Comparison of ENCODE assay signal across 21 cellular contexts in the genomic region with DNA sequence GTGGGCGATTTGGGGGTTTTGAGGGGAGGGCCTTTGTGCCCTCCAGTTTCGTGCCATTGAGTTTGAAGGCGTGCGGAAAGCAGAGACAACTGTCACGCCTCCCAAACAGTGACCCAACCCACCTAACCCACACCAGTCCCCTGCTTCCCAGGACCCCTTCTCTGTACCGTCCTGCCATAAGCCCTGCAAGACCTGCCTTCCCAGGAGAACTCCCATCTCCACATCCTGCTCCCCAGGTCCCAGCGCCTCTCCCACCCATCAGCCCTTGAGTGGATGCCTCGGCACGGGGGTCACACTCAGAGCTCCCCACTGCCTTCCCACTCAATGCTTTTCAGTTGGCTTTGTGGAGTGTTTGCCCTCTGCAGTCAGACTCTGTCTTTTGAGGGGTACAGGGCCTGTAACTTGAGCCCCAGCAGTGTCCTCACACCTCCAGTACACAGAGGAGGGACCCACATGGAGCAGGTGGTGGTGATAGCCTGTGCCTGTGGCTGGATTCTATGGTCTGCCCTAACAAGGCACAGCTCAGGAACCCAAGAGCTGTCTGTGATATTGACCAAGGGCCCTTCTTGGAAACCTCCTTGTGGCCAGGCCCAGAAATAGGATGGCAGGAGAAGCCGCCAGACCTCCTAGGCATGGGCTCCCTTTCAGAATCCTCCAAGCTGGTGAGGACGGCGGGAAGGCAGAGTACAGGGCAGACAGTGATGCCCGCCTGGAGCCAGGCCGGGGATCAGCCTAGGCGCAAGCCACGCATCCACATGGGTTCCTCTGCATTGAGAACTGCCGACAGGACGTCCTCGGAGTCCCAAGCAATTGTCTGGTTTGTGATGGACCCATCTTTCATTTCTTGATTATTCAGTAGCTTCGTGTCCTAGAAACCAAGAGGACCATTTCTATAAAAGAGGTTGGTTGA. TPM values are rescaled to one million over a fixed set of nuclear protein-coding genes. Genes with fewer than 3 reads are reported as not detected.
DNase-seq lines count a peak whose midpoint lies in the region; ATAC-seq, FAIRE-seq and TF ChIP-seq lines count a peak whose summit lies in the region.
"Had no signal": no experiment of that assay in that cellular context is flagged by ENCODE, and none has a peak within 500 bp of the region (broad histone marks: within the 10 kb centered on the region; RNA-seq: fewer than 3 reads in every experiment).

No MANE protein-coding gene starts in this region.

- H3K4me3 ChIP-seq in CD4-positive, alpha-beta memory T cell (ENCODE audit: low read length in 2 of 2) = no peak overlapping the region
- H3K4me3 ChIP-seq in fibroblast of lung (replicated peaks in 1 of 4; ENCODE audit: control extremely low read depth in 1 of 4, insufficient read depth in 1 of 4, low read depth in 3 of 4, low read length in 4 of 4) = no peak overlapping the region
- no peak overlapping the region for H3K4me3 ChIP-seq in skeletal muscle satellite cell (ENCODE audit: low read length)
- H3K4me3 ChIP-seq in HepG2 (replicated peaks in 1 of 3; ENCODE audit: insufficient read depth in 1 of 3, low read depth in 2 of 3, low read length in 3 of 3) = no peak overlapping the region
- H3K4me3 ChIP-seq: cardiac muscle cell, GM23338, prostate gland had no signal

- H3K9me3 ChIP-seq in CD4-positive, alpha-beta memory T cell (ENCODE audit: control insufficient read depth in 1 of 2, low read length in 2 of 2) = no peaks in the 10 kb centered on the region
- H3K9me3 ChIP-seq in fibroblast of lung (ENCODE audit: control insufficient read depth, insufficient read depth, low read depth, low read length) = no peaks in the 10 kb centered on the region
- no peaks in the 10 kb centered on the region for H3K9me3 ChIP-seq in skeletal muscle satellite cell (replicated peaks; ENCODE audit: low read length)
- H3K9me3 ChIP-seq in HepG2 (ENCODE audit: low read length) = no peaks in the 10 kb centered on the region
- H3K9me3 ChIP-seq: prostate gland had no signal

- in situ Hi-C loops in HepG2 (cut with HindIII; ENCODE audit: extremely low pct_ligation_motif_present, low pct_unique_long_range_greater_than_20kb) = no loop called here

- H3K27ac Mint-ChIP-seq in CD4-positive, alpha-beta memory T cell = peak overlapping the region in 5 of 7 donors; percentile 81 to 97 (median 86)
- H3K27ac Mint-ChIP-seq: GM23338 had no signal

- H3K27ac ChIP-seq in CD4-positive, alpha-beta memory T cell (ENCODE audit: low read depth, low read length) = no peak overlapping the region
- H3K27ac ChIP-seq in RWPE1 (peak overlapping the region; percentile 98), fibroblast of lung (ENCODE audit: insufficient read depth, low read length) (peak overlapping the region; percentile 95), HepG2 (ENCODE audit: extremely low read length, insufficient read depth, low read length) (no peak overlapping the region)
- H3K27ac ChIP-seq: cardiac muscle cell, KMS-11, prostate gland, WERI-Rb-1 had no signal

- H2AFZ ChIP-seq in fibroblast of lung (ENCODE audit: low read length) (no peak overlapping the region), HepG2 (ENCODE audit: low read length) (no peak overlapping the region)
- H2AFZ ChIP-seq: GM23338 had no signal

- H3K4me1 Mint-ChIP-seq in CD4-positive, alpha-beta memory T cell = peaks cover 15 to 27% (median 19%) of the 10 kb centered on the region in 4 donors

- H3K27me3 ChIP-seq in CD4-positive, alpha-beta memory T cell (ENCODE audit: insufficient read depth, low read length) = no peaks in the 10 kb centered on the region
- H3K27me3 ChIP-seq in fibroblast of lung (ENCODE audit: control insufficient read depth, insufficient read depth, low read length) (no peaks in the 10 kb centered on the region), skeletal muscle satellite cell (ENCODE audit: control insufficient read depth, insufficient read depth, low read length) (no peaks in the 10 kb centered on the region), HepG2 (ENCODE audit: control insufficient read depth in 1 of 2, insufficient read depth in 2 of 2, low read length in 2 of 2) (peaks cover 1 to 46% of the 10 kb centered on the region in 2 experiments; a peak in 4 of 5 replicates)
- H3K27me3 ChIP-seq: cardiac muscle cell had no signal

- H3K9ac ChIP-seq in fibroblast of lung (ENCODE audit: insufficient read depth, low read length) (no peak overlapping the region), skeletal muscle satellite cell (ENCODE audit: low read depth, low read length) (peak overlapping the region; percentile 78), HepG2 (ENCODE audit: insufficient read depth, low read depth, low read length) (no peak overlapping the region)
- H3K9ac ChIP-seq: KMS-11 had no signal

- H3K4me2 ChIP-seq in fibroblast of lung (ENCODE audit: extremely low read depth, insufficient read depth, low read length) = no peak overlapping the region
- H3K4me2 ChIP-seq in skeletal muscle satellite cell (ENCODE audit: low read length) = no peak overlapping the region
- no peak overlapping the region for H3K4me2 ChIP-seq in HepG2 (ENCODE audit: low read depth, low read length)
- H3K4me2 ChIP-seq: GM23338, KMS-11 had no signal

- no peak overlapping the region for H3K4me3 Mint-ChIP-seq in CD4-positive, alpha-beta memory T cell
- H3K4me3 Mint-ChIP-seq: GM23338 had no signal

- no TSS peak for BruUV-seq in HepG2 (replicated peaks; lab: Mats Ljungman, UMichigan)

- peaks cover 26% of the 10 kb centered on the region for H3K4me1 ChIP-seq in CD4-positive, alpha-beta memory T cell (ENCODE audit: insufficient read depth, low read length)
- H3K4me1 ChIP-seq in fibroblast of lung (ENCODE audit: control insufficient read depth, extremely low read depth, insufficient read depth, low read length) (peaks cover 52% of the 10 kb centered on the region), skeletal muscle satellite cell (ENCODE audit: control insufficient read depth, insufficient read depth, low read length) (peaks cover 76% of the 10 kb centered on the region), HepG2 (ENCODE audit: insufficient read depth, low read length) (peaks cover 64% of the 10 kb centered on the region)

- ATAC-seq in HepG2 = no peak
- ATAC-seq: GM23338 had no signal

- H3K27me3 Mint-ChIP-seq in CD4-positive, alpha-beta memory T cell = no peaks in the 10 kb centered on the region

- no peaks in the 10 kb centered on the region for H3K79me2 ChIP-seq in fibroblast of lung (ENCODE audit: control insufficient read depth, insufficient read depth, low read length)
- no peaks in the 10 kb centered on the region for H3K79me2 ChIP-seq in HepG2 (ENCODE audit: insufficient read depth, low read length)

- no peak for TF ChIP-seq RAD21 in HepG2 (CRISPR knock-in tag; IDR thresholded peaks at IDR 0.05)

- no peak for FAIRE-seq in HepG2 (lab: Jason Lieb, UNC)
- FAIRE-seq: GM19239 had no signal

- H3K36me3 ChIP-seq in CD4-positive, alpha-beta memory T cell (ENCODE audit: insufficient read depth, low read length) = no peaks in the 10 kb centered on the region
- H3K36me3 ChIP-seq in fibroblast of lung (ENCODE audit: control insufficient read depth, insufficient read depth, low read length) (no peaks in the 10 kb centered on the region), skeletal muscle satellite cell (ENCODE audit: insufficient read depth, low read length) (no peaks in the 10 kb centered on the region), HepG2 (replicated peaks in 1 of 2; ENCODE audit: control insufficient read depth in 1 of 2, insufficient read depth in 2 of 2, low read length in 2 of 2) (no peaks in the 10 kb centered on the region)
- H3K36me3 ChIP-seq: cardiac muscle cell, prostate gland, WERI-Rb-1 had no signal

- no peak for DNase-seq in CD4-positive, alpha-beta memory T cell
- DNase-seq in RWPE1 (ENCODE audit: low spot score) (no peak), fibroblast of lung (ENCODE audit: low read depth in 2 of 2) (no peak), HepG2 (ENCODE audit: low spot score) (no peak), putamen (ENCODE audit: low spot score) (no peak), NCI-H226 (no peak)
- DNase-seq: activated CD4-positive, alpha-beta T cell treated with anti-CD3 and anti-CD28 coated beads, Interleukin-2, amount 50 U/mL, for 4 hours; activated CD8-positive, alpha-beta memory T cell treated with anti-CD3 and anti-CD28 coated beads, Interleukin-2, amount 50 U/mL, for 48 hours; activated gamma-delta T cell; CD4-positive, CD25-positive, alpha-beta regulatory T cell; NCI-H1694 treated with DMSO at 0.1 percent for 48 hours; NCI-H2227 treated with DMSO at 0.1 percent for 48 hours; OCI-M1; stimulated activated CD4-positive, alpha-beta T cell treated with anti-CD3 and anti-CD28 coated beads, Interleukin-12 subunit alpha, Interleukin-12 subunit beta, amount 100 ng/mL, for 4 hours; WERI-Rb-1 had no signal

- TF ChIP-seq POLR2A in HepG2 (IDR thresholded peaks at IDR 0.05; ENCODE audit: insufficient read depth in 1 of 2, low read depth in 2 of 2, low read length in 2 of 2) = no peak

- intact Hi-C loops in CD4-positive, alpha-beta memory T cell (cut with micrococcal nuclease) = no loop called here
- intact Hi-C loops in HepG2 (cut with micrococcal nuclease; ENCODE audit: unreplicated experiment) = no loop called here

- no peaks in the 10 kb centered on the region for H3K36me3 Mint-ChIP-seq in CD4-positive, alpha-beta memory T cell
- H3K36me3 Mint-ChIP-seq: CD4-positive, CD25-positive, alpha-beta regulatory T cell had no signal

- TF ChIP-seq EP300 in HepG2 (IDR thresholded peaks at IDR 0.05; ENCODE audit: low read depth in 2 of 2, low read length in 2 of 2) (no peak), HepG2 (CRISPR knock-in tag; IDR thresholded peaks at IDR 0.05; ENCODE audit: borderline replicate concordance) (no peak)

- 75% methylated on average over 16 of the region's 20 CpGs for WGBS in HepG2 (ENCODE audit: low lambda C conversion rate)

- POLR2A ChIA-PET in CD4-positive, alpha-beta memory T cell (lab: Charles Lee; ENCODE audit: partially characterized antibody) = interaction anchor here (0.7 to 1.2 kb wide), 3 partner anchors 18 to 43 kb away, joined by 3 to 7 read pairs (median 5); no protein-coding TSS in a partner anchor
- POLR2A ChIA-PET in RWPE1 (lab: Yijun Ruan, JAX; ENCODE audit: low non-redundant PET) = no interaction called here
- POLR2A ChIA-PET in HepG2 (lab: Yijun Ruan, JAX) = interaction anchor here (1.5 kb wide), 1 partner anchor 12 kb away, joined by 3 read pairs; no protein-coding TSS in a partner anchor

- H4K20me1 ChIP-seq in fibroblast of lung (ENCODE audit: control insufficient read depth, extremely low read depth, insufficient read depth, low read length) (no peaks in the 10 kb centered on the region), HepG2 (ENCODE audit: insufficient read depth, low read length) (no peaks in the 10 kb centered on the region)

- CTCF ChIA-PET in CD4-positive, alpha-beta memory T cell (lab: Charles Lee; ENCODE audit: partially characterized antibody) = interaction anchor here (1.3 kb wide), 1 partner anchor 71 kb away, joined by 3 read pairs; no protein-coding TSS in a partner anchor
- CTCF ChIA-PET in RWPE1 (lab: Yijun Ruan, JAX) = interaction anchor here (0.6 kb wide), 1 partner anchor 172 kb away, joined by 3 read pairs; no protein-coding TSS in a partner anchor
- CTCF ChIA-PET in HepG2 (lab: Yijun Ruan, JAX; ENCODE audit: low intra/inter-chr PET ratio, low total read pairs) = no interaction called here

- peaks cover 0 to 2% (median 0%) of the 10 kb centered on the region in 8 donors for H3K9me3 Mint-ChIP-seq in CD4-positive, alpha-beta memory T cell
- H3K9me3 Mint-ChIP-seq: CD4-positive, CD25-positive, alpha-beta regulatory T cell; GM23338 had no signal

- TF ChIP-seq CTCF in RWPE1 (conservative IDR thresholded peaks at IDR 0.05; ENCODE audit: low read depth) (no peak), fibroblast of lung (conservative IDR thresholded peaks at IDR 0.05 in 1 of 2, IDR thresholded peaks at IDR 0.05 in 1 of 2; ENCODE audit: low read depth in 1 of 2, low read length in 2 of 2) (no peak), HepG2 (CRISPR knock-in tag; IDR thresholded peaks at IDR 0.05) (no peak)

RNA-seq across cellular contexts. Expression of a gene that starts 44.4 kb away (rescaled TPM):
- total RNA-seq in CD4-positive, alpha-beta memory T cell = 10 to 100 TPM; 31.0 to 31.2 TPM
- 1 to 10 TPM; 2.7 to 4.7 TPM for polyA plus RNA-seq in CD4-positive, alpha-beta memory T cell
- total RNA-seq in fibroblast of lung (16.3 and 23.1 TPM in 2 replicates), HepG2 (2016; rRNA removed; fragmentation: Illumina TruSeq; extraction: Trizol) (18.7 and 24.7 TPM in 2 replicates)
- polyA plus RNA-seq in fibroblast of lung (6.1 and 8.1 TPM in 2 replicates), HepG2 (2011; rRNA removed) (15.8 and 17.4 TPM in 2 replicates)
- polyA plus RNA-seq in fibroblast of lung (2012) = 5.0 and 7.1 TPM in 2 replicates
- 14.3 and 26.8 TPM in 2 replicates for polyA minus RNA-seq in fibroblast of lung (ENCODE audit: low replicate concordance)
- total RNA-seq in skeletal muscle satellite cell (2012; rRNA removed) = 4.8 and 7.6 TPM in 2 replicates
- 3.3 TPM in 2 replicates for total RNA-seq in HepG2 (2016; cell fraction: cytosol; rRNA removed; fragmentation: Illumina TruSeq; extraction: Trizol; ENCODE audit: low read depth)
- total RNA-seq in HepG2 (2016; cell fraction: insoluble cytoplasmic fraction; rRNA removed; fragmentation: Illumina TruSeq; extraction: Trizol) = 17.7 and 26.0 TPM in 2 replicates
- 12.5 and 14.2 TPM in 2 replicates for total RNA-seq in HepG2 (2016; cell fraction: membrane; rRNA removed; fragmentation: Illumina TruSeq; extraction: Trizol)
- total RNA-seq in HepG2 (2016; cell fraction: nucleus; rRNA removed; fragmentation: Illumina TruSeq; extraction: Trizol) = 22.7 and 23.8 TPM in 2 replicates
- polyA plus RNA-seq in HepG2 (2011; cell fraction: cytosol; rRNA removed) = 15.1 and 16.9 TPM in 2 replicates
- 16.5 and 25.6 TPM in 2 replicates for polyA plus RNA-seq in HepG2 (2011; cell fraction: nucleus; rRNA removed)
- 5.6 and 8.5 TPM in 2 replicates for polyA plus RNA-seq in HepG2 (2012)
- 1.4 and 2.1 TPM in 2 replicates for polyA plus RNA-seq in HepG2 (2016; cell fraction: cytosol; fragmentation: Illumina TruSeq; extraction: Trizol; ENCODE audit: low read depth)
- 15.7 and 17.1 TPM in 2 replicates for polyA plus RNA-seq in HepG2 (2016; cell fraction: insoluble cytoplasmic fraction; fragmentation: Illumina TruSeq; extraction: Trizol; ENCODE audit: low read depth)
- polyA plus RNA-seq in HepG2 (2016; cell fraction: membrane; fragmentation: Illumina TruSeq; extraction: Trizol; ENCODE audit: low read depth) = 4.9 TPM in 2 replicates
- 40.0 and 43.9 TPM in 2 replicates for polyA plus RNA-seq in HepG2 (2016; cell fraction: nucleus; fragmentation: Illumina TruSeq; extraction: Trizol; ENCODE audit: insufficient read depth, low read depth)
- 38.7 and 47.8 TPM in 2 replicates for polyA minus RNA-seq in HepG2 (2011; rRNA and poly(A)+ RNA removed; ENCODE audit: low replicate concordance)
- 11.5 and 17.8 TPM in 2 replicates for polyA minus RNA-seq in HepG2 (2011; cell fraction: cytosol; rRNA and poly(A)+ RNA removed)
- 14.8 and 26.3 TPM in 2 replicates for polyA minus RNA-seq in HepG2 (2011; cell fraction: nucleus; rRNA and poly(A)+ RNA removed)

Comparison
In these comparisons a context has a peak if more than half of its experiments do, and no peak if none do; other contexts are left out.
1. H3K27ac ChIP-seq: peak in RWPE1 (single experiment) and fibroblast of lung (single experiment); none in CD4-positive, alpha-beta memory T cell (single experiment) and HepG2 (single experiment).